In genomic region chr2:202265467-202266277, GRCh38 we compare ENCODE assay signal across 1 cellular context.
TF ChIP-seq lines count a peak whose summit lies in the region.

TSS of gene NOP58 (plus strand) at chr2:202265763. CDS start at chr2:202265942, 179 bp downstream.

TF ChIP-seq in GM12878, 131 proteins besides CTCF, POLR2A, EP300 and RAD21 (continued from another document and continues in another):
- TF ChIP-seq, protein P1, sequence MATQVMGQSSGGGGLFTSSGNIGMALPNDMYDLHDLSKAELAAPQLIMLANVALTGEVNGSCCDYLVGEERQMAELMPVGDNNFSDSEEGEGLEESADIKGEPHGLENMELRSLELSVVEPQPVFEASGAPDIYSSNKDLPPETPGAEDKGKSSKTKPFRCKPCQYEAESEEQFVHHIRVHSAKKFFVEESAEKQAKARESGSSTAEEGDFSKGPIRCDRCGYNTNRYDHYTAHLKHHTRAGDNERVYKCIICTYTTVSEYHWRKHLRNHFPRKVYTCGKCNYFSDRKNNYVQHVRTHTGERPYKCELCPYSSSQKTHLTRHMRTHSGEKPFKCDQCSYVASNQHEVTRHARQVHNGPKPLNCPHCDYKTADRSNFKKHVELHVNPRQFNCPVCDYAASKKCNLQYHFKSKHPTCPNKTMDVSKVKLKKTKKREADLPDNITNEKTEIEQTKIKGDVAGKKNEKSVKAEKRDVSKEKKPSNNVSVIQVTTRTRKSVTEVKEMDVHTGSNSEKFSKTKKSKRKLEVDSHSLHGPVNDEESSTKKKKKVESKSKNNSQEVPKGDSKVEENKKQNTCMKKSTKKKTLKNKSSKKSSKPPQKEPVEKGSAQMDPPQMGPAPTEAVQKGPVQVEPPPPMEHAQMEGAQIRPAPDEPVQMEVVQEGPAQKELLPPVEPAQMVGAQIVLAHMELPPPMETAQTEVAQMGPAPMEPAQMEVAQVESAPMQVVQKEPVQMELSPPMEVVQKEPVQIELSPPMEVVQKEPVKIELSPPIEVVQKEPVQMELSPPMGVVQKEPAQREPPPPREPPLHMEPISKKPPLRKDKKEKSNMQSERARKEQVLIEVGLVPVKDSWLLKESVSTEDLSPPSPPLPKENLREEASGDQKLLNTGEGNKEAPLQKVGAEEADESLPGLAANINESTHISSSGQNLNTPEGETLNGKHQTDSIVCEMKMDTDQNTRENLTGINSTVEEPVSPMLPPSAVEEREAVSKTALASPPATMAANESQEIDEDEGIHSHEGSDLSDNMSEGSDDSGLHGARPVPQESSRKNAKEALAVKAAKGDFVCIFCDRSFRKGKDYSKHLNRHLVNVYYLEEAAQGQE (IDR thresholded peaks at IDR 0.05; ENCODE audit: low read depth, low read length), result peak; percentile 20; the same call in 1 of the 2 replicates
- TF ChIP-seq TAF1 (IDR thresholded peaks at IDR 0.05; ENCODE audit: borderline replicate concordance, low read depth, low read length), result peak; percentile 97
- TF ChIP-seq POU2F2 (IDR thresholded peaks at IDR 0.05; ENCODE audit: borderline replicate concordance, low read depth, low read length), result peak; percentile 82; the same call in 1 of the 3 replicates
- peak; percentile 68; the same call in 1 of the 2 replicates for TF ChIP-seq TCF3 (IDR thresholded peaks at IDR 0.05; ENCODE audit: borderline replicate concordance, insufficient read depth, low read depth, low read length)
- TF ChIP-seq CEBPB (IDR thresholded peaks at IDR 0.05; ENCODE audit: borderline replicate concordance in 1 of 2, low read depth in 2 of 2, low read length in 2 of 2), result no peak
- TF ChIP-seq BCL11A (IDR thresholded peaks at IDR 0.05; ENCODE audit: low read depth, low read length), result no peak
- peak; percentile 91 for TF ChIP-seq GABPA (IDR thresholded peaks at IDR 0.05; ENCODE audit: low read depth)
- TF ChIP-seq, protein P2, sequence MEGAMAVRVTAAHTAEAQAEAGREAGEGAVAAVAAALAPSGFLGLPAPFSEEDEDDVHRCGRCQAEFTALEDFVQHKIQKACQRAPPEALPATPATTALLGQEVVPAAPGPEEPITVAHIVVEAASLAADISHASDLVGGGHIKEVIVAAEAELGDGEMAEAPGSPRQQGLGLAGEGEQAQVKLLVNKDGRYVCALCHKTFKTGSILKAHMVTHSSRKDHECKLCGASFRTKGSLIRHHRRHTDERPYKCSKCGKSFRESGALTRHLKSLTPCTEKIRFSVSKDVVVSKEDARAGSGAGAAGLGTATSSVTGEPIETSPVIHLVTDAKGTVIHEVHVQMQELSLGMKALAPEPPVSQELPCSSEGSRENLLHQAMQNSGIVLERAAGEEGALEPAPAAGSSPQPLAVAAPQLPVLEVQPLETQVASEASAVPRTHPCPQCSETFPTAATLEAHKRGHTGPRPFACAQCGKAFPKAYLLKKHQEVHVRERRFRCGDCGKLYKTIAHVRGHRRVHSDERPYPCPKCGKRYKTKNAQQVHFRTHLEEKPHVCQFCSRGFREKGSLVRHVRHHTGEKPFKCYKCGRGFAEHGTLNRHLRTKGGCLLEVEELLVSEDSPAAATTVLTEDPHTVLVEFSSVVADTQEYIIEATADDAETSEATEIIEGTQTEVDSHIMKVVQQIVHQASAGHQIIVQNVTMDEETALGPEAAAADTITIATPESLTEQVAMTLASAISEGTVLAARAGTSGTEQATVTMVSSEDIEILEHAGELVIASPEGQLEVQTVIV (IDR thresholded peaks at IDR 0.05; ENCODE audit: borderline replicate concordance, partially characterized antibody), result no peak
- peak; percentile 81 for TF ChIP-seq BACH1 (IDR thresholded peaks at IDR 0.05; ENCODE audit: borderline replicate concordance)
- TF ChIP-seq, protein P3, sequence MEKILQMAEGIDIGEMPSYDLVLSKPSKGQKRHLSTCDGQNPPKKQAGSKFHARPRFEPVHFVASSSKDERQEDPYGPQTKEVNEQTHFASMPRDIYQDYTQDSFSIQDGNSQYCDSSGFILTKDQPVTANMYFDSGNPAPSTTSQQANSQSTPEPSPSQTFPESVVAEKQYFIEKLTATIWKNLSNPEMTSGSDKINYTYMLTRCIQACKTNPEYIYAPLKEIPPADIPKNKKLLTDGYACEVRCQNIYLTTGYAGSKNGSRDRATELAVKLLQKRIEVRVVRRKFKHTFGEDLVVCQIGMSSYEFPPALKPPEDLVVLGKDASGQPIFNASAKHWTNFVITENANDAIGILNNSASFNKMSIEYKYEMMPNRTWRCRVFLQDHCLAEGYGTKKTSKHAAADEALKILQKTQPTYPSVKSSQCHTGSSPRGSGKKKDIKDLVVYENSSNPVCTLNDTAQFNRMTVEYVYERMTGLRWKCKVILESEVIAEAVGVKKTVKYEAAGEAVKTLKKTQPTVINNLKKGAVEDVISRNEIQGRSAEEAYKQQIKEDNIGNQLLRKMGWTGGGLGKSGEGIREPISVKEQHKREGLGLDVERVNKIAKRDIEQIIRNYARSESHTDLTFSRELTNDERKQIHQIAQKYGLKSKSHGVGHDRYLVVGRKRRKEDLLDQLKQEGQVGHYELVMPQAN (conservative IDR thresholded peaks at IDR 0.05), result peak; percentile 91
- TF ChIP-seq CBFB (IDR thresholded peaks at IDR 0.05; ENCODE audit: low read depth), result peak; percentile 84
- TF ChIP-seq BRCA1 (IDR thresholded peaks at IDR 0.05; ENCODE audit: low read depth, low read length), result no peak
- no peak for TF ChIP-seq SUPT20H (IDR thresholded peaks at IDR 0.05; ENCODE audit: borderline replicate concordance, control insufficient read depth, low read depth, low read length)
- peak; percentile 84 for TF ChIP-seq NBN (IDR thresholded peaks at IDR 0.05)
- peak; percentile 98 for TF ChIP-seq CREM (IDR thresholded peaks at IDR 0.05; ENCODE audit: low read depth)
- TF ChIP-seq YY1 (IDR thresholded peaks at IDR 0.05; ENCODE audit: low read depth, low read length), result peak; percentile 92
- 0 out of 2 replicates have a peak, but pooled peaks have one; percentile 25 for TF ChIP-seq MTA2 (IDR thresholded peaks at IDR 0.05; ENCODE audit: low read depth)
- no peak for TF ChIP-seq NFYA (IDR thresholded peaks at IDR 0.05; ENCODE audit: borderline replicate concordance, low read depth, low read length)
- TF ChIP-seq TCF12 (IDR thresholded peaks at IDR 0.05; ENCODE audit: low read depth, low read length), result 0 out of 2 replicates have a peak, but pooled peaks have one; percentile 18
- peak; percentile 97 for TF ChIP-seq SMAD5 (IDR thresholded peaks at IDR 0.05; ENCODE audit: low read depth)
- peak; percentile 42; the same call in 1 of the 2 replicates for TF ChIP-seq FOXK2 (IDR thresholded peaks at IDR 0.05)
- peak; percentile 52; the same call in 1 of the 2 replicates for TF ChIP-seq BMI1 (IDR thresholded peaks at IDR 0.05; ENCODE audit: borderline replicate concordance)
- peak; percentile 98 for TF ChIP-seq PML (IDR thresholded peaks at IDR 0.05; ENCODE audit: low read length)
- peak; percentile 57; the same call in 1 of the 2 replicates for TF ChIP-seq PAX8 (IDR thresholded peaks at IDR 0.05)
- no peak for TF ChIP-seq NR2C1 (IDR thresholded peaks at IDR 0.05)
- peak; percentile 70; the same call in 1 of the 2 replicates for TF ChIP-seq MTA3 (IDR thresholded peaks at IDR 0.05; ENCODE audit: borderline replicate concordance, low read length)
- TF ChIP-seq RBBP5 (conservative IDR thresholded peaks at IDR 0.05), result no peak
- no peak for TF ChIP-seq ATF3 (IDR thresholded peaks at IDR 0.05; ENCODE audit: borderline replicate concordance, extremely low read depth, low read depth, low read length)
- 0 out of 2 replicates have a peak, but pooled peaks have one; percentile 75 for TF ChIP-seq CHD1 (IDR thresholded peaks at IDR 0.05; ENCODE audit: low read depth, low read length)
- peak; percentile 19 for TF ChIP-seq MEF2B (IDR thresholded peaks at IDR 0.05; ENCODE audit: partially characterized antibody, poor library complexity, severe bottlenecking)
- TF ChIP-seq SPI1 (IDR thresholded peaks at IDR 0.05; ENCODE audit: borderline replicate concordance, insufficient read depth, low read depth, low read length), result no peak
- TF ChIP-seq POLR2AphosphoS5 (IDR thresholded peaks at IDR 0.05; ENCODE audit: low read length), result peak; percentile 99
- TF ChIP-seq EED (IDR thresholded peaks at IDR 0.05; ENCODE audit: low read depth), result 0 out of 2 replicates have a peak, but pooled peaks have one; percentile 32
- TF ChIP-seq WRNIP1 (IDR thresholded peaks at IDR 0.05; ENCODE audit: borderline replicate concordance, low read depth, low read length), result no peak
- TF ChIP-seq MLLT1 (IDR thresholded peaks at IDR 0.05), result peak; percentile 88
- TF ChIP-seq SIX5 (IDR thresholded peaks at IDR 0.05; ENCODE audit: low read depth, low read length, severe bottlenecking), result peak; percentile 29
- no peak for TF ChIP-seq ZNF274 (IDR thresholded peaks at IDR 0.05; ENCODE audit: insufficient read depth, insufficient read length)
- TF ChIP-seq BHLHE40 (IDR thresholded peaks at IDR 0.05; ENCODE audit: borderline replicate concordance in 1 of 2, low read depth in 2 of 2, low read length in 1 of 2), result no peak; a peak in 1 of 4 replicates
- TF ChIP-seq, protein P4, sequence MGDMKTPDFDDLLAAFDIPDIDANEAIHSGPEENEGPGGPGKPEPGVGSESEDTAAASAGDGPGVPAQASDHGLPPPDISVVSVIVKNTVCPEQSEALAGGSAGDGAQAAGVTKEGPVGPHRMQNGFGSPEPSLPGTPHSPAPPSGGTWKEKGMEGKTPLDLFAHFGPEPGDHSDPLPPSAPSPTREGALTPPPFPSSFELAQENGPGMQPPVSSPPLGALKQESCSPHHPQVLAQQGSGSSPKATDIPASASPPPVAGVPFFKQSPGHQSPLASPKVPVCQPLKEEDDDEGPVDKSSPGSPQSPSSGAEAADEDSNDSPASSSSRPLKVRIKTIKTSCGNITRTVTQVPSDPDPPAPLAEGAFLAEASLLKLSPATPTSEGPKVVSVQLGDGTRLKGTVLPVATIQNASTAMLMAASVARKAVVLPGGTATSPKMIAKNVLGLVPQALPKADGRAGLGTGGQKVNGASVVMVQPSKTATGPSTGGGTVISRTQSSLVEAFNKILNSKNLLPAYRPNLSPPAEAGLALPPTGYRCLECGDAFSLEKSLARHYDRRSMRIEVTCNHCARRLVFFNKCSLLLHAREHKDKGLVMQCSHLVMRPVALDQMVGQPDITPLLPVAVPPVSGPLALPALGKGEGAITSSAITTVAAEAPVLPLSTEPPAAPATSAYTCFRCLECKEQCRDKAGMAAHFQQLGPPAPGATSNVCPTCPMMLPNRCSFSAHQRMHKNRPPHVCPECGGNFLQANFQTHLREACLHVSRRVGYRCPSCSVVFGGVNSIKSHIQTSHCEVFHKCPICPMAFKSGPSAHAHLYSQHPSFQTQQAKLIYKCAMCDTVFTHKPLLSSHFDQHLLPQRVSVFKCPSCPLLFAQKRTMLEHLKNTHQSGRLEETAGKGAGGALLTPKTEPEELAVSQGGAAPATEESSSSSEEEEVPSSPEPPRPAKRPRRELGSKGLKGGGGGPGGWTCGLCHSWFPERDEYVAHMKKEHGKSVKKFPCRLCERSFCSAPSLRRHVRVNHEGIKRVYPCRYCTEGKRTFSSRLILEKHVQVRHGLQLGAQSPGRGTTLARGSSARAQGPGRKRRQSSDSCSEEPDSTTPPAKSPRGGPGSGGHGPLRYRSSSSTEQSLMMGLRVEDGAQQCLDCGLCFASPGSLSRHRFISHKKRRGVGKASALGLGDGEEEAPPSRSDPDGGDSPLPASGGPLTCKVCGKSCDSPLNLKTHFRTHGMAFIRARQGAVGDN (IDR thresholded peaks at IDR 0.05), result peak; percentile 86
- peak; percentile 83 for TF ChIP-seq ATF7 (IDR thresholded peaks at IDR 0.05; ENCODE audit: low read depth)
- TF ChIP-seq GATAD2B (conservative IDR thresholded peaks at IDR 0.05; ENCODE audit: low read depth), result peak; percentile 29; the same call in 1 of the 2 replicates
- TF ChIP-seq RCOR1 (conservative IDR thresholded peaks at IDR 0.05; ENCODE audit: low read depth, low read length), result no peak
- peak; percentile 95; the same call in 1 of the 2 replicates for TF ChIP-seq RB1 (IDR thresholded peaks at IDR 0.05; ENCODE audit: borderline replicate concordance)
- 0 out of 2 replicates have a peak, but pooled peaks have one; percentile 55 for TF ChIP-seq STAT1 (conservative IDR thresholded peaks at IDR 0.05)
